Comparison of ENCODE assay signal across 1 cellular context in genomic region chr15:60021589-60022378, GRCh38.
TF ChIP-seq lines count a peak whose summit lies in the region.

No MANE protein-coding gene starts in this region.

TF ChIP-seq in K562, 482 proteins besides CTCF, POLR2A, EP300 and RAD21 (continued from another document and continues in another):
- TF ChIP-seq ZNF592 (IDR thresholded peaks at IDR 0.05) (no peak), HCFC1 (IDR thresholded peaks at IDR 0.05; ENCODE audit: low read depth, low read length) (no peak), NR1H2 (CRISPR knock-in tag; IDR thresholded peaks at IDR 0.05) (no peak), TBL1XR1 (IDR thresholded peaks at IDR 0.05; ENCODE audit: low read length in 2 of 2) (no peak), SETDB1 (IDR thresholded peaks at IDR 0.05; ENCODE audit: low read length) (no peak), ZNF696 (CRISPR knock-in tag; conservative IDR thresholded peaks at IDR 0.05) (0 out of 2 replicates have a peak, but pooled peaks have one; percentile 53), ZBTB34 (CRISPR knock-in tag; IDR thresholded peaks at IDR 0.05) (no peak), PURB (CRISPR knock-in tag; IDR thresholded peaks at IDR 0.05; ENCODE audit: low read depth) (no peak), PRMT5 (CRISPR knock-in tag; IDR thresholded peaks at IDR 0.05) (no peak), ZNF175 (CRISPR knock-in tag; IDR thresholded peaks at IDR 0.05; ENCODE audit: low read depth) (peak; percentile 99), ZNF197 (CRISPR knock-in tag; IDR thresholded peaks at IDR 0.05; ENCODE audit: low read depth) (peak; percentile 96), ZNF174 (CRISPR knock-in tag; IDR thresholded peaks at IDR 0.05) (peak; percentile 96), TCF15 (CRISPR knock-in tag; IDR thresholded peaks at IDR 0.05) (no peak), POLR2AphosphoS5 (IDR thresholded peaks at IDR 0.05; ENCODE audit: control insufficient read depth, insufficient read depth, low read depth, low read length) (no peak), ZNF639 (CRISPR knock-in tag; conservative IDR thresholded peaks at IDR 0.05 in 1 of 2, IDR thresholded peaks at IDR 0.05 in 1 of 2) (peak in 1 of 2 experiments; percentile 98; a peak in 2 of 4 replicates), MEIS2 (IDR thresholded peaks at IDR 0.05; ENCODE audit: partially characterized antibody) (peak; percentile 46), ZNF384 (IDR thresholded peaks at IDR 0.05; ENCODE audit: low read depth, low read length) (no peak), NFXL1 (CRISPR knock-in tag; IDR thresholded peaks at IDR 0.05) (peak; percentile 96), ZBTB12 (CRISPR knock-in tag; IDR thresholded peaks at IDR 0.05) (peak; percentile 88), EGR1 (conservative IDR thresholded peaks at IDR 0.05) (no peak), UBTF (IDR thresholded peaks at IDR 0.05; ENCODE audit: borderline replicate concordance in 1 of 2, low read depth in 2 of 2, low read length in 2 of 2) (no peak), GABPA (tag; conservative IDR thresholded peaks at IDR 0.05; ENCODE audit: low read depth) (peak; percentile 81), E2F3 (CRISPR knock-in tag; IDR thresholded peaks at IDR 0.05) (peak; percentile 99), ZNF79 (CRISPR knock-in tag; IDR thresholded peaks at IDR 0.05; ENCODE audit: low read depth) (peak; percentile 99), SREBF1 (IDR thresholded peaks at IDR 0.05; ENCODE audit: borderline replicate concordance, low read depth, low read length) (no peak), HOMEZ (CRISPR knock-in tag; IDR thresholded peaks at IDR 0.05) (no peak; the same call in 1 of the 2 replicates), RBBP5 (IDR thresholded peaks at IDR 0.05; ENCODE audit: borderline replicate concordance, insufficient read depth, low read length, poor library complexity, severe bottlenecking) (no peak), ZBTB1 (CRISPR knock-in tag; IDR thresholded peaks at IDR 0.05; ENCODE audit: borderline replicate concordance, low read depth) (no peak), CREB5 (CRISPR knock-in tag; IDR thresholded peaks at IDR 0.05) (peak; percentile 93), KLF10 (CRISPR knock-in tag; IDR thresholded peaks at IDR 0.05) (no peak), MEF2D (tag; conservative IDR thresholded peaks at IDR 0.05; ENCODE audit: low read depth) (peak; percentile 82; the same call in 1 of the 2 replicates), TSHZ1 (CRISPR knock-in tag; IDR thresholded peaks at IDR 0.05) (peak; percentile 94), ZNF561 (CRISPR knock-in tag; conservative IDR thresholded peaks at IDR 0.05) (peak; percentile 92; the same call in 1 of the 2 replicates), ZC3H8 (IDR thresholded peaks at IDR 0.05) (no peak), COPS2 (conservative IDR thresholded peaks at IDR 0.05) (no peak), SNAPC5 (CRISPR knock-in tag; IDR thresholded peaks at IDR 0.05) (no peak), ZNF518B (CRISPR knock-in tag; IDR thresholded peaks at IDR 0.05) (0 out of 2 replicates have a peak, but pooled peaks have one; percentile 31), KAT8 (IDR thresholded peaks at IDR 0.05; ENCODE audit: low read depth) (no peak)
